In genomic region chrX:104565791-104566687, GRCh38 we compare ENCODE assay signal across 8 cellular contexts. TPM values are rescaled to one million over a fixed set of nuclear protein-coding genes. Genes with fewer than 3 reads are reported as not detected.
DNase-seq lines count a peak whose midpoint lies in the region; ATAC-seq and TF ChIP-seq lines count a peak whose summit lies in the region.

IL1RAPL2 (plus strand) TSS chrX:104566199.

- intact Hi-C loops in dorsolateral prefrontal cortex (cut with DNase I), result no loop called here

- H3K4me3 Mint-ChIP-seq in nephron, result peak within 1 kb of the TSS; percentile 86 to 91 (median 89)
- no peak within 1 kb of the TSS for H3K4me3 Mint-ChIP-seq in T-helper 2 cell treated with Interferon-gamma antibody and Interleukin-4, amounts not matched to agents 5 μg/mL and 100 μg/mL, for 36 hours

- no peaks in the 10 kb centered on the region for H3K9me3 ChIP-seq in MG63

- peaks cover 12% of the 10 kb centered on the region for H3K9me3 Mint-ChIP-seq in nephron
- H3K9me3 Mint-ChIP-seq in T-helper 2 cell treated with Interferon-gamma antibody and Interleukin-4, amounts not matched to agents 5 μg/mL and 100 μg/mL, for 36 hours, result no peaks in the 10 kb centered on the region

- H3K4me1 Mint-ChIP-seq in nephron, result no peaks in the 10 kb centered on the region
- no peaks in the 10 kb centered on the region for H3K4me1 Mint-ChIP-seq in T-helper 2 cell treated with Interferon-gamma antibody and Interleukin-4, amounts not matched to agents 5 μg/mL and 100 μg/mL, for 36 hours (ENCODE audit: low read depth)

- H3K4me3 ChIP-seq in MG63 (no peak within 1 kb of the TSS), dorsolateral prefrontal cortex (peak within 1 kb of the TSS in 52 of 59 donors; percentile 7 to 58 (median 35))

- H3K27ac ChIP-seq in dorsolateral prefrontal cortex, result no peak within 1 kb of the TSS

- H3K27ac Mint-ChIP-seq in nephron, result no peak within 1 kb of the TSS
- H3K27ac Mint-ChIP-seq in T-helper 2 cell treated with Interferon-gamma antibody and Interleukin-4, amounts not matched to agents 5 μg/mL and 100 μg/mL, for 36 hours, result no peak within 1 kb of the TSS

- H3K36me3 ChIP-seq in MG63, result no peaks in the 10 kb centered on the region

- H3K27me3 ChIP-seq in MG63 (peaks cover 20% of the 10 kb centered on the region), dorsolateral prefrontal cortex (peaks cover 0 to 93% (median 51%) of the 10 kb centered on the region in 45 donors)

- TF ChIP-seq CTCF in dorsolateral prefrontal cortex (IDR thresholded peaks at IDR 0.05 in 54 of 56, conservative IDR thresholded peaks at IDR 0.05 in 2 of 56; ENCODE audit: low read depth in 1 of 56, partially characterized antibody in 56 of 56) (peak in 37 of 56 donors; percentile 12 to 45 (median 30)), nephron (IDR thresholded peaks at IDR 0.05; ENCODE audit: unreplicated experiment in 3 of 3) (peak; percentile 63 to 66 (median 64))

- no peak for ATAC-seq in HG03439 (IDR thresholded peaks at IDR 0.05; ENCODE audit: unreplicated experiment)

- no peaks in the 10 kb centered on the region for H3K36me3 Mint-ChIP-seq in nephron (ENCODE audit: low read depth)
- no peaks in the 10 kb centered on the region for H3K36me3 Mint-ChIP-seq in T-helper 2 cell treated with Interferon-gamma antibody and Interleukin-4, amounts not matched to agents 5 μg/mL and 100 μg/mL, for 36 hours (ENCODE audit: low read depth)

- H3K27me3 Mint-ChIP-seq in nephron (ENCODE audit: low read depth), result peaks cover 60% of the 10 kb centered on the region
- H3K27me3 Mint-ChIP-seq in T-helper 2 cell treated with Interferon-gamma antibody and Interleukin-4, amounts not matched to agents 5 μg/mL and 100 μg/mL, for 36 hours (ENCODE audit: low read depth), result peaks cover 43% of the 10 kb centered on the region

- DNase-seq in NCI-H146 (lab: John Stamatoyannopoulos, UW) (peak; percentile 1), NCI-H146 treated with DMSO at 0.1 percent for 48 hours (lab: John Stamatoyannopoulos, UW; ENCODE audit: unreplicated experiment) (no peak), MG63 (peak; percentile 4), dorsolateral prefrontal cortex (peak in 7 of 10 donors; percentile 3 to 64 (median 43)), GF-D8 (lab: John Stamatoyannopoulos, UW) (no peak)
- no peak for DNase-seq in T-helper 2 cell treated with Interferon-gamma antibody and Interleukin-4, amounts not matched to agents 5 μg/mL and 100 μg/mL, for 36 hours (ENCODE audit: low spot score)

RNA-seq across cellular contexts. Expression of gene IL1RAPL2, which starts in this region (rescaled TPM):
- not detected in 2 replicates for total RNA-seq in MG63 (2014; rRNA removed; shearing (Covaris generic); ENCODE audit: low replicate concordance)
- 1 to 10 TPM in 117 of 120 experiments, under 1 TPM in 3; 0.77 to 8.8 (median 3.1) TPM for total RNA-seq in dorsolateral prefrontal cortex

Comparison
In these comparisons a context has a peak if more than half of its experiments do, and no peak if none do; other contexts are left out.
1. DNase-seq: peak in NCI-H146 (single experiment) and dorsolateral prefrontal cortex (7 of 10); none in NCI-H146 treated with DMSO at 0.1 percent for 48 hours (single experiment), GF-D8 (single experiment) and T-helper 2 cell treated with Interferon-gamma antibody and Interleukin-4, amounts not matched to agents 5 μg/mL and 100 μg/mL, for 36 hours (single experiment).
2. Peak in DNase-seq in MG63; RNA of the gene not detected or under 1 TPM.